Comparison of ENCODE assay signal across 8 cellular contexts in the genomic region with DNA sequence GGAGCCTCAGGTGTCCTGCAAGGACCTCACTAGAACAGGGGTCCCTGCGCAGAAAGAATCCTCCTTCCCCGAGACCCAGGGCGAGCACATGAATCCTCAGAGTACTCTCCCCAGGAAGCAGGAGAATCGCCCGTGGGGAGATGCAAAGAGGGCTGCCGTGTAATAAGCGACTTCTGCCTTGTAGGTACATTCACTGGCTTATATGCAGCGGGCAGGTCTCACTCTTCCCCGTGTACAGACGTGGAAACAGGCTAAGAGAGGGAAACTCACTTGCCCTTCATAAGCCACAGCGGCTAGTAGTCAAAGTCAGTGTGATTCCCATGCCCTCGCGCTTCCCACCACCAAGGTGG. TPM values are rescaled to one million over a fixed set of nuclear protein-coding genes. Genes with fewer than 3 reads are reported as not detected.
A peak's percentile ranks its signal among the peaks of the same experiment; 100 is the strongest.
DNase-seq lines count a peak whose midpoint lies in the region; ATAC-seq and TF ChIP-seq lines count a peak whose summit lies in the region.

No MANE protein-coding gene starts in this region.

- H3K4me1 Mint-ChIP-seq in activated CD4-positive, alpha-beta T cell treated with anti-CD3 and anti-CD28 coated beads, Interleukin-2, amount 10 ng/mL, durations not matched to agents 24 days and 14 days = peaks cover 35% of the 10 kb centered on the region

- peak overlapping the region; percentile 90 for H3K9ac ChIP-seq in OCI-LY3 (ENCODE audit: low read length)

- no peaks in the 10 kb centered on the region for H3K9me3 Mint-ChIP-seq in activated CD4-positive, alpha-beta T cell treated with anti-CD3 and anti-CD28 coated beads, Interleukin-2, amount 10 ng/mL, durations not matched to agents 24 days and 14 days

- H3K36me3 ChIP-seq in OCI-LY3 (replicated peaks; ENCODE audit: low read depth, low read length) (peaks cover 29% of the 10 kb centered on the region), osteoblast (ENCODE audit: insufficient read depth, low read length) (peaks cover 7% of the 10 kb centered on the region)

- no peak for ATAC-seq in HG02588 (IDR thresholded peaks at IDR 0.05; ENCODE audit: unreplicated experiment)

- H3K27me3 ChIP-seq in OCI-LY3 (ENCODE audit: low read depth, low read length) (no peaks in the 10 kb centered on the region), osteoblast (ENCODE audit: insufficient read depth, low read length) (no peaks in the 10 kb centered on the region)

- peak overlapping the region; percentile 86 for H3K27ac ChIP-seq in OCI-LY3 (ENCODE audit: low read length)
- peak overlapping the region; percentile 26 for H3K27ac ChIP-seq in osteoblast (ENCODE audit: low read depth, low read length)

- H3K27me3 Mint-ChIP-seq in activated CD4-positive, alpha-beta T cell treated with anti-CD3 and anti-CD28 coated beads, Interleukin-2, amount 10 ng/mL, durations not matched to agents 24 days and 14 days = no peaks in the 10 kb centered on the region

- no peak for DNase-seq in activated CD4-positive, alpha-beta T cell treated with anti-CD3 and anti-CD28 coated beads, Interleukin-2, amount 10 ng/mL, durations not matched to agents 24 days and 14 days
- no peak for DNase-seq in activated CD4-positive, alpha-beta T cell treated with anti-CD3 and anti-CD28 coated beads for 1 hour
- DNase-seq in epithelial cell of proximal tubule (ENCODE audit: low read depth) = no peak
- no peak for DNase-seq in osteoblast (ENCODE audit: insufficient read length, low spot score, missing footprints)
- DNase-seq in mucosa of gallbladder (ENCODE audit: low spot score) = no peak
- no peak for DNase-seq in activated gamma-delta T cell treated with Interleukin-2 at 50 U/mL for 16 hours

- peaks cover 24% of the 10 kb centered on the region for H3K4me1 ChIP-seq in OCI-LY3 (ENCODE audit: low read length)
- H3K4me1 ChIP-seq in osteoblast (ENCODE audit: insufficient read depth, low read length) = peaks cover 22% of the 10 kb centered on the region

- no peaks in the 10 kb centered on the region for H4K20me1 ChIP-seq in OCI-LY3 (ENCODE audit: insufficient read depth, low read length)
- H4K20me1 ChIP-seq in osteoblast (ENCODE audit: insufficient read depth, low read length) = no peaks in the 10 kb centered on the region

- H3K27ac Mint-ChIP-seq in activated CD4-positive, alpha-beta T cell treated with anti-CD3 and anti-CD28 coated beads, Interleukin-2, amount 10 ng/mL, durations not matched to agents 24 days and 14 days = peak overlapping the region; percentile 93

- H3K4me3 ChIP-seq in OCI-LY3 (ENCODE audit: low read length) (peak overlapping the region; percentile 88), epithelial cell of proximal tubule (ENCODE audit: low read depth, low read length) (peak overlapping the region; percentile 67), osteoblast (ENCODE audit: insufficient read depth, low read length) (peak overlapping the region; percentile 75)

- H3K79me2 ChIP-seq in OCI-LY3 (ENCODE audit: low read length) = peaks cover 35% of the 10 kb centered on the region
- H3K79me2 ChIP-seq in osteoblast (ENCODE audit: insufficient read depth, low read length) = peaks cover 15% of the 10 kb centered on the region

- no peak for TF ChIP-seq CTCF in OCI-LY3 (IDR thresholded peaks at IDR 0.05; ENCODE audit: low read depth, low read length)
- TF ChIP-seq CTCF in epithelial cell of proximal tubule (conservative IDR thresholded peaks at IDR 0.05; ENCODE audit: low read depth, low read length) = no peak
- no peak for TF ChIP-seq CTCF in osteoblast (IDR thresholded peaks at IDR 0.05; ENCODE audit: extremely low read depth, low read depth, low read length)

- no peaks in the 10 kb centered on the region for H3K9me3 ChIP-seq in OCI-LY3 (ENCODE audit: insufficient read depth, low read length)
- H3K9me3 ChIP-seq in osteoblast (ENCODE audit: low read depth, low read length) = no peaks in the 10 kb centered on the region

- H3K4me3 Mint-ChIP-seq in activated CD4-positive, alpha-beta T cell treated with anti-CD3 and anti-CD28 coated beads, Interleukin-2, amount 10 ng/mL, durations not matched to agents 24 days and 14 days = peak overlapping the region; percentile 92

- intact Hi-C loops in activated CD4-positive, alpha-beta T cell treated with anti-CD3 and anti-CD28 coated beads, Interleukin-2, amount 10 ng/mL, durations not matched to agents 24 days and 14 days (cut with micrococcal nuclease) = loop anchor here (1.0 to 10.0 kb wide), 4 partner anchors 10 to 470 kb away; a partner anchor contains a TSS

- 0 out of 2 replicates have a peak overlapping the region, but pooled peaks have one; percentile 24 for H2AFZ ChIP-seq in OCI-LY3 (ENCODE audit: low read depth, low read length)
- H2AFZ ChIP-seq in osteoblast (ENCODE audit: low read length) = peak overlapping the region; percentile 38

- H3K36me3 Mint-ChIP-seq in activated CD4-positive, alpha-beta T cell treated with anti-CD3 and anti-CD28 coated beads, Interleukin-2, amount 10 ng/mL, durations not matched to agents 24 days and 14 days (ENCODE audit: low read depth) = peaks cover 13% of the 10 kb centered on the region

- H3K4me2 ChIP-seq in OCI-LY3 (ENCODE audit: low read length) (peak overlapping the region; percentile 77), osteoblast (ENCODE audit: insufficient read depth, low read length) (peak overlapping the region; percentile 100)

RNA-seq across cellular contexts. Expression of a gene that starts 0.4 kb away (rescaled TPM):
- total RNA-seq in activated CD4-positive, alpha-beta T cell treated with anti-CD3 and anti-CD28 coated beads, Interleukin-2, amount 10 ng/mL, durations not matched to agents 24 days and 14 days = 20.9 and 22.6 TPM in 2 replicates
- total RNA-seq in epithelial cell of proximal tubule = 23.3 and 27.6 TPM in 2 replicates
- 6.2 and 9.4 TPM in 2 replicates for total RNA-seq in osteoblast
- 6.0 TPM for total RNA-seq in mucosa of gallbladder

RNA-seq across cellular contexts. Expression of a gene that starts 16.7 kb away (rescaled TPM):
- 15.7 and 16.9 TPM in 2 replicates for total RNA-seq in activated CD4-positive, alpha-beta T cell treated with anti-CD3 and anti-CD28 coated beads, Interleukin-2, amount 10 ng/mL, durations not matched to agents 24 days and 14 days
- total RNA-seq in epithelial cell of proximal tubule = 3.9 and 6.4 TPM in 2 replicates
- 38.3 and 41.6 TPM in 2 replicates for total RNA-seq in osteoblast
- 31.5 TPM for total RNA-seq in mucosa of gallbladder

RNA-seq across cellular contexts. Expression of a gene that starts 49.7 kb away (rescaled TPM):
- 0.12 TPM in 1 of 2 replicates, not detected in the other for total RNA-seq in activated CD4-positive, alpha-beta T cell treated with anti-CD3 and anti-CD28 coated beads, Interleukin-2, amount 10 ng/mL, durations not matched to agents 24 days and 14 days
- 0.36 and 0.58 TPM in 2 replicates for total RNA-seq in epithelial cell of proximal tubule
- 0.29 TPM in 1 of 2 replicates, not detected in the other for total RNA-seq in osteoblast
- 41.3 TPM for total RNA-seq in mucosa of gallbladder

Comparison
In these comparisons a context has a peak if more than half of its experiments do, and no peak if none do; other contexts are left out.
1. RNA of a gene that starts 49.7 kb away (total RNA-seq): 41.3 TPM in mucosa of gallbladder (single experiment); 0.36 to 0.58 TPM in epithelial cell of proximal tubule, 0.12 TPM in activated CD4-positive, alpha-beta T cell treated with anti-CD3 and anti-CD28 coated beads, Interleukin-2, amount 10 ng/mL, durations not matched to agents 24 days and 14 days and 0.29 TPM in osteoblast; every median in the first group is over 10 times any median in the second.
2. Peak in every context shown above with its lines, with median percentiles within 50 percentile points of each other: H3K4me3 ChIP-seq.